Comparison of ENCODE assay signal across 8 cellular contexts in genomic region chr16:154223-155030, GRCh38. TPM values are rescaled to one million over a fixed set of nuclear protein-coding genes. Genes with fewer than 3 reads are reported as not detected.
A peak's percentile ranks its signal among the peaks of the same experiment; 100 is the strongest.
DNase-seq lines count a peak whose midpoint lies in the region; TF ChIP-seq lines count a peak whose summit lies in the region.

No MANE protein-coding gene starts in this region.

- no peaks in the 10 kb centered on the region for H3K9me3 ChIP-seq in MM.1S (replicated peaks; ENCODE audit: insufficient read depth, low read length)
- no peaks in the 10 kb centered on the region for H3K9me3 ChIP-seq in mesodermal cell (ENCODE audit: control insufficient read depth, low read length)

- peak overlapping the region; percentile 83 for H3K4me2 ChIP-seq in MM.1S (ENCODE audit: low read depth, low read length)

- no peaks in the 10 kb centered on the region for H4K20me1 ChIP-seq in MM.1S (ENCODE audit: insufficient read depth, low read length)

- H2AFZ ChIP-seq in MM.1S (ENCODE audit: low read length) = peak overlapping the region; percentile 47

- no peaks in the 10 kb centered on the region for H3K79me2 ChIP-seq in MM.1S (ENCODE audit: low read length)

- peak overlapping the region; percentile 44 for H3K4me3 ChIP-seq in MM.1S (ENCODE audit: low read length)
- H3K4me3 ChIP-seq in choroid plexus epithelial cell (ENCODE audit: low read depth, low read length) = peak overlapping the region; percentile 56
- H3K4me3 ChIP-seq in mesodermal cell (ENCODE audit: extremely low read depth, insufficient read depth, low read length, poor library complexity, severe bottlenecking) = peak overlapping the region; percentile 33
- peak overlapping the region; percentile 33 for H3K4me3 ChIP-seq in urinary bladder (ENCODE audit: low read depth, low read length)

- no peaks in the 10 kb centered on the region for H3K36me3 ChIP-seq in MM.1S (replicated peaks; ENCODE audit: insufficient read depth, low read length)
- no peaks in the 10 kb centered on the region for H3K36me3 ChIP-seq in mesodermal cell (ENCODE audit: control insufficient read depth, insufficient read depth, low read length)
- H3K36me3 ChIP-seq in urinary bladder (ENCODE audit: insufficient read depth) = no peaks in the 10 kb centered on the region

- DNase-seq in EL (peak; percentile 29), MM.1S (no peak), choroid plexus epithelial cell (ENCODE audit: low read depth) (peak; percentile 41), C1 segment of cervical spinal cord (lab: John Stamatoyannopoulos, UW) (no peak), Kasumi-1 (lab: John Stamatoyannopoulos, UW) (no peak)
- no peak for DNase-seq in stimulated activated CD4-positive, alpha-beta T cell treated with anti-CD3 and anti-CD28 coated beads, Interleukin-12 subunit alpha, Interleukin-12 subunit beta, amount 100 ng/mL, for 4 hours

- peaks cover 64% of the 10 kb centered on the region for H3K27me3 ChIP-seq in MM.1S (replicated peaks; ENCODE audit: insufficient read depth, low read length)

- H3K9ac ChIP-seq in MM.1S (ENCODE audit: low read length) = no peak overlapping the region

- no peaks in the 10 kb centered on the region for H3K9me2 ChIP-seq in MM.1S (replicated peaks; ENCODE audit: insufficient read depth, low read length)

- H3K27ac ChIP-seq in MM.1S (ENCODE audit: low read length) = no peak overlapping the region
- no peak overlapping the region for H3K27ac ChIP-seq in mesodermal cell (ENCODE audit: low read depth, low read length, severe bottlenecking)
- H3K27ac ChIP-seq in urinary bladder (ENCODE audit: low read depth) = no peak overlapping the region

- no peaks in the 10 kb centered on the region for H3F3A ChIP-seq in MM.1S (ENCODE audit: insufficient read depth, low read length)

- WGBS in mesodermal cell (ENCODE audit: insufficient coverage in 2 of 2), 2 experiments = 1 to 2% methylated on average over 34 to 41 of the region's 57 CpGs
- 2% methylated on average over 50 of the region's 57 CpGs for WGBS in urinary bladder

- H3K4me1 ChIP-seq in MM.1S (ENCODE audit: low read length) (no peaks in the 10 kb centered on the region), mesodermal cell (ENCODE audit: control insufficient read depth, insufficient read depth, low read length, poor library complexity, severe bottlenecking) (no peaks in the 10 kb centered on the region), urinary bladder (ENCODE audit: insufficient read depth) (no peaks in the 10 kb centered on the region)

- no peak for TF ChIP-seq CTCF in MM.1S (IDR thresholded peaks at IDR 0.05; ENCODE audit: low read length)
- TF ChIP-seq CTCF in choroid plexus epithelial cell (conservative IDR thresholded peaks at IDR 0.05; ENCODE audit: low read depth, low read length) = no peak

RNA-seq across cellular contexts. Expression of gene HBZ, which starts 2.0 kb away (rescaled TPM):
- not detected for polyA plus RNA-seq in mesodermal cell (2013, experiment 1 of 2)
- not detected for polyA plus RNA-seq in mesodermal cell (2013, experiment 2 of 2)
- 0.85 TPM for total RNA-seq in urinary bladder
- polyA plus RNA-seq in urinary bladder = 0.47 TPM

RNA-seq across cellular contexts. Expression of gene HBM, which starts 11.4 kb away (rescaled TPM):
- polyA plus RNA-seq in mesodermal cell (2013, experiment 1 of 2) = not detected
- not detected for polyA plus RNA-seq in mesodermal cell (2013, experiment 2 of 2)
- total RNA-seq in urinary bladder = 14.8 TPM
- not detected for polyA plus RNA-seq in urinary bladder

RNA-seq across cellular contexts. Expression of gene NPRL3, which starts 16.0 kb away (rescaled TPM):
- polyA plus RNA-seq in mesodermal cell (2013, experiment 1 of 2) = 27.5 TPM
- 30.3 TPM for polyA plus RNA-seq in mesodermal cell (2013, experiment 2 of 2)
- total RNA-seq in urinary bladder = 9.7 TPM
- polyA plus RNA-seq in urinary bladder = 25.5 TPM

RNA-seq across cellular contexts. Expression of gene HBA2, which starts 18.2 kb away (rescaled TPM):
- polyA plus RNA-seq in mesodermal cell (2013, experiment 1 of 2) = not detected
- not detected for polyA plus RNA-seq in mesodermal cell (2013, experiment 2 of 2)
- 648 TPM for total RNA-seq in urinary bladder
- 22.6 TPM for polyA plus RNA-seq in urinary bladder

RNA-seq across cellular contexts. Expression of gene HBA1, which starts 22.1 kb away (rescaled TPM):
- not detected for polyA plus RNA-seq in mesodermal cell (2013, experiment 1 of 2)
- polyA plus RNA-seq in mesodermal cell (2013, experiment 2 of 2) = not detected
- 472 TPM for total RNA-seq in urinary bladder
- 9.7 TPM for polyA plus RNA-seq in urinary bladder

Comparison
In these comparisons a context has a peak if more than half of its experiments do, and no peak if none do; other contexts are left out.
1. DNase-seq: peak in EL (single experiment) and choroid plexus epithelial cell (single experiment); none in MM.1S (single experiment), C1 segment of cervical spinal cord (0 of 14), Kasumi-1 (0 of 2) and stimulated activated CD4-positive, alpha-beta T cell treated with anti-CD3 and anti-CD28 coated beads, Interleukin-12 subunit alpha, Interleukin-12 subunit beta, amount 100 ng/mL, for 4 hours (single experiment).
2. Peak in every context shown above with its lines, with median percentiles within 50 percentile points of each other: H3K4me3 ChIP-seq.